ENCODE assay signal across 8 cellular contexts in genomic region chrX:56564921-56565861, GRCh38. TPM values are rescaled to one million over a fixed set of nuclear protein-coding genes. Genes with fewer than 3 reads are reported as not detected.
DNase-seq lines count a peak whose midpoint lies in the region; ATAC-seq lines count a peak whose summit lies in the region.

No MANE protein-coding gene starts in this region.

- peak overlapping the region; percentile 88 for H3K4me3 ChIP-seq in SJCRH30

- DNase-seq in activated CD8-positive, alpha-beta memory T cell treated with anti-CD3 and anti-CD28 coated beads, Interleukin-2, amount 50 U/mL, for 48 hours = peak; percentile 54
- DNase-seq in activated CD8-positive, alpha-beta memory T cell treated with anti-CD3 and anti-CD28 coated beads for 24 hours = no peak
- DNase-seq in SJCRH30 (peak; percentile 4 to 37), epithelial cell of prostate (ENCODE audit: low read depth, low spot score) (no peak), nucleus accumbens (lab: John Stamatoyannopoulos, UW) (peak in 35 of 56 donors; percentile 3 to 41 (median 21))

- H3K4me1 ChIP-seq in SJCRH30 = no peaks in the 10 kb centered on the region

- ATAC-seq in activated CD4-positive, CD25-positive, alpha-beta regulatory T cell treated with anti-CD3 and anti-CD28 coated beads, Interleukin-2, amount 50 U/mL, for 24 hours = no peak
- no peak for ATAC-seq in HG02571 (IDR thresholded peaks at IDR 0.05; ENCODE audit: unreplicated experiment)
- ATAC-seq in GM18517 (IDR thresholded peaks at IDR 0.05; ENCODE audit: unreplicated experiment) = no peak

- H3K36me3 ChIP-seq in SJCRH30 = no peaks in the 10 kb centered on the region

- no peaks in the 10 kb centered on the region for H3K27me3 ChIP-seq in SJCRH30

- H3K27ac ChIP-seq in SJCRH30 = no peak overlapping the region
- peak overlapping the region; percentile 91 for H3K27ac ChIP-seq in epithelial cell of prostate

- H3K9me3 ChIP-seq in SJCRH30 (replicated peaks) = no peaks in the 10 kb centered on the region

RNA-seq across cellular contexts. Expression of gene UBQLN2, which starts 1.8 kb away (rescaled TPM):
- total RNA-seq in SJCRH30 (2014; rRNA removed; shearing (Covaris generic)) = 13.0 TPM in 2 replicates

Comparison
In these comparisons a context has a peak if more than half of its experiments do, and no peak if none do; other contexts are left out.
1. DNase-seq: peak in activated CD8-positive, alpha-beta memory T cell treated with anti-CD3 and anti-CD28 coated beads, Interleukin-2, amount 50 U/mL, for 48 hours (single experiment), SJCRH30 (2 of 2) and nucleus accumbens (35 of 56); none in activated CD8-positive, alpha-beta memory T cell treated with anti-CD3 and anti-CD28 coated beads for 24 hours (single experiment) and epithelial cell of prostate (single experiment).